Comparison of ENCODE assay signal across 7 cellular contexts in genomic region chr17:58691701-58692238, GRCh38. TPM values are rescaled to one million over a fixed set of nuclear protein-coding genes. Genes with fewer than 3 reads are reported as not detected.
A peak's percentile ranks its signal among the peaks of the same experiment; 100 is the strongest.
DNase-seq lines count a peak whose midpoint lies in the region; ATAC-seq lines count a peak whose summit lies in the region.

TEX14 (minus strand) TSS chr17:58692045; CDS start chr17:58652001, 40,044 bp downstream.

- H3K4me1 Mint-ChIP-seq in activated CD8-positive, alpha-beta T cell treated with anti-CD3 and anti-CD28 coated beads, Interleukin-2, amount 10 ng/mL, durations not matched to agents 7 days and 5 days (ENCODE audit: low read depth): peaks cover 35% of the 10 kb centered on the region
- peaks cover 39% of the 10 kb centered on the region for H3K4me1 Mint-ChIP-seq in stimulated activated naive CD8-positive, alpha-beta T cell treated with anti-CD3 and anti-CD28 coated beads, Interleukin-15, amount 100 ng/mL, for 72 hours

- H3K27me3 ChIP-seq in iPS-15b (ENCODE audit: control insufficient read depth, insufficient read depth, low read length): no peaks in the 10 kb centered on the region

- no peaks in the 10 kb centered on the region for H3K9me3 Mint-ChIP-seq in activated CD8-positive, alpha-beta T cell treated with anti-CD3 and anti-CD28 coated beads, Interleukin-2, amount 10 ng/mL, durations not matched to agents 7 days and 5 days (ENCODE audit: insufficient read depth)
- H3K9me3 Mint-ChIP-seq in stimulated activated naive CD8-positive, alpha-beta T cell treated with anti-CD3 and anti-CD28 coated beads, Interleukin-15, amount 100 ng/mL, for 72 hours: no peaks in the 10 kb centered on the region

- H3K9ac ChIP-seq in iPS-15b (ENCODE audit: low read depth, low read length): peak within 1 kb of the TSS; percentile 86

- POLR2A ChIA-PET in activated CD8-positive, alpha-beta T cell treated with anti-CD3 and anti-CD28 coated beads, Interleukin-2, amount 10 ng/mL, durations not matched to agents 7 days and 5 days (lab: Charles Lee): interaction anchor here (0.9 to 7.7 kb wide), 5 partner anchors 33 to 444 kb away, joined by 3 to 126 read pairs (median 5); no protein-coding TSS in a partner anchor

- peak within 1 kb of the TSS; percentile 72 for H3K4me3 ChIP-seq in iPS-15b (ENCODE audit: low read depth, low read length)

- H3K4me3 Mint-ChIP-seq in activated CD8-positive, alpha-beta T cell treated with anti-CD3 and anti-CD28 coated beads, Interleukin-2, amount 10 ng/mL, durations not matched to agents 7 days and 5 days: peak within 1 kb of the TSS; percentile 95
- peak within 1 kb of the TSS; percentile 86 to 87 for H3K4me3 Mint-ChIP-seq in stimulated activated naive CD8-positive, alpha-beta T cell treated with anti-CD3 and anti-CD28 coated beads, Interleukin-15, amount 100 ng/mL, for 72 hours

- H3K4me1 ChIP-seq in iPS-15b (ENCODE audit: control insufficient read depth, insufficient read depth, low read length): no peaks in the 10 kb centered on the region

- H3K36me3 ChIP-seq in iPS-15b (ENCODE audit: control insufficient read depth, insufficient read depth, low read length): no peaks in the 10 kb centered on the region

- peak within 1 kb of the TSS; percentile 97 for H3K27ac Mint-ChIP-seq in activated CD8-positive, alpha-beta T cell treated with anti-CD3 and anti-CD28 coated beads, Interleukin-2, amount 10 ng/mL, durations not matched to agents 7 days and 5 days
- peak within 1 kb of the TSS; percentile 92 to 97 for H3K27ac Mint-ChIP-seq in stimulated activated naive CD8-positive, alpha-beta T cell treated with anti-CD3 and anti-CD28 coated beads, Interleukin-15, amount 100 ng/mL, for 72 hours

- peaks cover 29% of the 10 kb centered on the region for H3K36me3 Mint-ChIP-seq in activated CD8-positive, alpha-beta T cell treated with anti-CD3 and anti-CD28 coated beads, Interleukin-2, amount 10 ng/mL, durations not matched to agents 7 days and 5 days (ENCODE audit: low read depth)

- H3K27me3 Mint-ChIP-seq in activated CD8-positive, alpha-beta T cell treated with anti-CD3 and anti-CD28 coated beads, Interleukin-2, amount 10 ng/mL, durations not matched to agents 7 days and 5 days (ENCODE audit: low read depth): peaks cover 3% of the 10 kb centered on the region
- H3K27me3 Mint-ChIP-seq in stimulated activated naive CD8-positive, alpha-beta T cell treated with anti-CD3 and anti-CD28 coated beads, Interleukin-15, amount 100 ng/mL, for 72 hours: no peaks in the 10 kb centered on the region

- H3K9me3 ChIP-seq in iPS-15b (ENCODE audit: control insufficient read depth, insufficient read depth, low read length): no peaks in the 10 kb centered on the region

- DNase-seq in HT1080 (ENCODE audit: low read depth) (peak; percentile 52), NCI-H345 treated with DMSO at 0.1 percent for 48 hours (lab: John Stamatoyannopoulos, UW; ENCODE audit: unreplicated experiment) (no peak), occipital lobe (lab: John Stamatoyannopoulos, UW) (no peak), CD1c-positive myeloid dendritic cell (ENCODE audit: extremely low spot score) (no peak)
- DNase-seq in activated CD8-positive, alpha-beta T cell treated with anti-CD3 and anti-CD28 coated beads, Interleukin-2, amount 10 ng/mL, durations not matched to agents 7 days and 5 days: no peak
- DNase-seq in stimulated activated naive CD8-positive, alpha-beta T cell treated with anti-CD3 and anti-CD28 coated beads, Interleukin-15, amount 100 ng/mL, for 72 hours: no peak

- CTCF ChIA-PET in activated CD8-positive, alpha-beta T cell treated with anti-CD3 and anti-CD28 coated beads, Interleukin-2, amount 10 ng/mL, durations not matched to agents 7 days and 5 days (lab: Charles Lee): interaction anchor here (1.0 to 2.8 kb wide), 4 partner anchors 19 to 173 kb away, joined by 3 to 9 read pairs (median 6); no protein-coding TSS in a partner anchor

- ATAC-seq in activated CD8-positive, alpha-beta T cell treated with anti-CD3 and anti-CD28 coated beads, Interleukin-2, amount 10 ng/mL, durations not matched to agents 7 days and 5 days: no peak
- ATAC-seq in stimulated activated naive CD8-positive, alpha-beta T cell treated with anti-CD3 and anti-CD28 coated beads, Interleukin-15, amount 100 ng/mL, for 72 hours: no peak

RNA-seq across cellular contexts. Expression of gene TEX14, which starts in this region (rescaled TPM):
- total RNA-seq in HT1080 (2014; rRNA removed; shearing (Covaris generic)): 2.5 and 2.7 TPM in 2 replicates
- 3.3 and 4.5 TPM in 2 replicates for polyA plus RNA-seq in HT1080 (2015; cell fraction: cytosol; rRNA removed)
- polyA plus RNA-seq in HT1080 (2015; cell fraction: nucleus; rRNA removed): 10.8 and 10.9 TPM in 2 replicates
- total RNA-seq in activated CD8-positive, alpha-beta T cell treated with anti-CD3 and anti-CD28 coated beads, Interleukin-2, amount 10 ng/mL, durations not matched to agents 7 days and 5 days: under 1 TPM; 0.10 to 0.18 TPM
- 0.31 TPM for total RNA-seq in occipital lobe
